In the genomic region with DNA sequence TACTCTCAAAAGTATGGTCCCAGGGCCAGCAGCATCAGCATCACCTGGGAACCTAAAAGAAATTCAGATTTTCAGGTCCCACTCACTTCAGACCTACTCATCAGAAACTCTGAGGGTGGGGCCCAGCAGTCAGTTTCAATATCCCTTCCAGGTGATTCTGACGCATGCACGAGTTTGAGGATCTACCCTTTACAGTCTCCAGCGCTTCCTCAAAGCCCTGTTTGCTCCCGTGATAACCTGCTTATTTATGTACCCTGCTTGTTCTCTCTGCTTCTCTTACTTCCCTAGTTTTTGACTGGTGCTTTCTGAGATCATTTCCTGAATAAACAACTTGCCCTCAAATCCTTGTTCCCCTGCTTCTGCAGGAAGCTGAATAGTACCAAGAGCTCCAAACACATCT, we compare ENCODE assay signal across 20 cellular contexts.
DNase-seq lines count a peak whose midpoint lies in the region; ATAC-seq lines count a peak whose summit lies in the region.
"Had no signal": no experiment of that assay in that cellular context is flagged by ENCODE, and none has a peak within 500 bp of the region (broad histone marks: within the 10 kb centered on the region; RNA-seq: fewer than 3 reads in every experiment).

No MANE protein-coding gene starts in this region.

- no peaks in the 10 kb centered on the region for H3K9me3 ChIP-seq in mucosa of rectum (ENCODE audit: control insufficient read depth in 2 of 2, low read length in 2 of 2)

- no peak overlapping the region for H3K4me3 ChIP-seq in mucosa of rectum (ENCODE audit: low read length in 2 of 2)

- no peaks in the 10 kb centered on the region for H3K27me3 ChIP-seq in mucosa of rectum (ENCODE audit: control insufficient read depth in 2 of 2, insufficient read depth in 2 of 2, low read length in 2 of 2)

- ATAC-seq in GM18858 (IDR thresholded peaks at IDR 0.05; ENCODE audit: unreplicated experiment), result no peak
- ATAC-seq in GM18519 (IDR thresholded peaks at IDR 0.05; ENCODE audit: low FRiP score, unreplicated experiment), result no peak
- ATAC-seq: activated CD8-positive, alpha-beta T cell treated with anti-CD3 and anti-CD28 coated beads, Interleukin-2, amount 10 ng/mL, durations not matched to agents 7 days and 5 days had no signal

- peaks cover 0 to 7% of the 10 kb centered on the region in 2 donors for H3K4me1 ChIP-seq in mucosa of rectum (ENCODE audit: control insufficient read depth in 2 of 2, insufficient read depth in 2 of 2, low read length in 2 of 2)

- H3K9ac ChIP-seq in mucosa of rectum (ENCODE audit: low read depth in 1 of 2, low read length in 2 of 2), result no peak overlapping the region
- H3K9ac ChIP-seq: KMS-11 had no signal

- H3K27ac ChIP-seq in mucosa of rectum (ENCODE audit: low read depth in 2 of 2, low read length in 2 of 2), result peak overlapping the region; percentile 54 to 58
- H3K27ac ChIP-seq: epithelial cell of prostate, KMS-11, VCaP had no signal

- DNase-seq in Ammon's horn (ENCODE audit: low spot score) (peak; percentile 39), HT1080 (ENCODE audit: low read depth) (peak; percentile 5), dermis blood vessel endothelial cell (peak; percentile 25), DMS 273 (lab: John Stamatoyannopoulos, UW; ENCODE audit: unreplicated experiment) (no peak), NCI-H2196 treated with DMSO at 0.1 percent for 48 hours (lab: John Stamatoyannopoulos, UW; ENCODE audit: unreplicated experiment) (no peak)
- DNase-seq: activated CD8-positive, alpha-beta T cell treated with anti-CD3 and anti-CD28 coated beads, Interleukin-2, amount 10 ng/mL, durations not matched to agents 7 days and 5 days; activated naive CD4-positive, alpha-beta T cell treated with anti-CD3 and anti-CD28 coated beads, Interleukin-2, amount 10 ng/mL, durations not matched to agents 7 days and 5 days; activated T-cell treated with anti-CD3 and anti-CD28 coated beads, Interleukin-2, amount 50 U/mL, for 24 hours; foreskin melanocyte; NCI-H1092; NCI-H2029 treated with DMSO at 0.1 percent for 48 hours; NCI-H510A; retina; SHP77 had no signal

- no peaks in the 10 kb centered on the region for H3K36me3 ChIP-seq in mucosa of rectum (ENCODE audit: control insufficient read depth in 2 of 2, insufficient read depth in 2 of 2, low read length in 2 of 2)

Comparison
In these comparisons a context has a peak if more than half of its experiments do, and no peak if none do; other contexts are left out.
1. DNase-seq: peak in Ammon's horn (single experiment), HT1080 (single experiment) and dermis blood vessel endothelial cell (single experiment); none in DMS 273 (single experiment) and NCI-H2196 treated with DMSO at 0.1 percent for 48 hours (single experiment).